Comparison of ENCODE assay signal across 23 cellular contexts in the genomic region with DNA sequence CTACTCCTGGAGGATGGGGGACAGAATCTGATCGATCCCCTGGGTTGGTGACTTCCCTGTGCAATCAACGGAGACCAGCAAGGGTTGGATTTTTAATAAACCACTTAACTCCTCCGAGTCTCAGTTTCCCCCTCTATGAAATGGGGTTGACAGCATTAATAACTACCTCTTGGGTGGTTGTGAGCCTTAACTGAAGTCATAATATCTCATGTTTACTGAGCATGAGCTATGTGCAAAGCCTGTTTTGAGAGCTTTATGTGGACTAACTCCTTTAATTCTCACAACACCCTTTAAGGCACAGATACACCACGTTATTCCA. TPM values are rescaled to one million over a fixed set of nuclear protein-coding genes. Genes with fewer than 3 reads are reported as not detected.
DNase-seq lines count a peak whose midpoint lies in the region; ATAC-seq, FAIRE-seq and TF ChIP-seq lines count a peak whose summit lies in the region.
"Had no signal": no experiment of that assay in that cellular context is flagged by ENCODE, and none has a peak within 500 bp of the region (broad histone marks: within the 10 kb centered on the region; RNA-seq: fewer than 3 reads in every experiment).

No MANE protein-coding gene starts in this region.

- ATAC-seq in K562 (no peak), HG03378 (IDR thresholded peaks at IDR 0.05; ENCODE audit: unreplicated experiment) (no peak), esophagus mucosa (no peak)
- ATAC-seq: CD8-positive, alpha-beta T cell had no signal

- no peak overlapping the region for H3K27ac ChIP-seq in BLaER1
- H3K27ac ChIP-seq in HEK293 (ENCODE audit: extremely low read depth, low read depth, low read length), result no peak overlapping the region
- H3K27ac ChIP-seq in K562 (ENCODE audit: extremely low read depth, low read depth, low read length), result no peak overlapping the region
- H3K27ac ChIP-seq in liver (ENCODE audit: low read depth in 1 of 2, low read length in 2 of 2), result peak overlapping the region; percentile 91 to 92
- H3K27ac ChIP-seq: 22Rv1, GM23248 had no signal

- CTCF ChIA-PET in HEK293 (lab: Yijun Ruan, JAX), result interaction anchor here (1.0 kb wide), 1 partner anchor 222 kb away, joined by 3 read pairs; no protein-coding TSS in a partner anchor
- CTCF ChIA-PET in K562 (lab: Yijun Ruan, JAX; ENCODE audit: low intra/inter-chr PET ratio), result no interaction called here

- TF ChIP-seq CTCF in HEK293 (tag by site-specific recombination; IDR thresholded peaks at IDR 0.05) (no peak), K562 (IDR thresholded peaks at IDR 0.05 in 2 of 3, conservative IDR thresholded peaks at IDR 0.05 in 1 of 3; ENCODE audit: insufficient read depth in 2 of 3, low read depth in 1 of 3, low read length in 3 of 3) (no peak), liver (IDR thresholded peaks at IDR 0.05; ENCODE audit: low read depth, low read length, missing input control) (no peak)

- H3K4me1 ChIP-seq in BLaER1, result peaks cover 62% of the 10 kb centered on the region
- H3K4me1 ChIP-seq in HEK293 (ENCODE audit: control insufficient read depth, insufficient read depth, low read length), result no peaks in the 10 kb centered on the region; the same call in 1 of the 2 replicates
- peaks cover 9 to 35% of the 10 kb centered on the region in 2 experiments for H3K4me1 ChIP-seq in K562 (replicated peaks in 1 of 2; ENCODE audit: control insufficient read depth in 2 of 2, insufficient read depth in 2 of 2, low read length in 2 of 2)
- H3K4me1 ChIP-seq in liver (ENCODE audit: control insufficient read depth in 4 of 4, insufficient read depth in 4 of 4, low read length in 3 of 4), result peaks cover 17 to 72% (median 50%) of the 10 kb centered on the region in 4 donors

- no peak for TF ChIP-seq POLR2A in K562 (conservative IDR thresholded peaks at IDR 0.05)

- H3K27me3 ChIP-seq in BLaER1 (peaks cover 56% of the 10 kb centered on the region), K562 (ENCODE audit: control insufficient read depth in 2 of 2, insufficient read depth in 2 of 2, low read length in 2 of 2) (peaks cover 8 to 38% of the 10 kb centered on the region in 2 experiments; a peak in 4 of 5 replicates), liver (ENCODE audit: control insufficient read depth in 4 of 4, insufficient read depth in 4 of 4, low read length in 3 of 4) (no peaks in the 10 kb centered on the region)

- H3K9ac ChIP-seq in BLaER1 (no peak overlapping the region), K562 (ENCODE audit: insufficient read depth in 1 of 2, low read depth in 2 of 2, low read length in 2 of 2) (no peak overlapping the region), liver (ENCODE audit: low read depth in 1 of 2, low read length in 2 of 2) (peak overlapping the region; percentile 76 to 77)
- H3K9ac ChIP-seq: GM23248 had no signal

- H3K9me1 ChIP-seq in K562 (ENCODE audit: control insufficient read depth, insufficient read depth, low read length), result no peaks in the 10 kb centered on the region

- FAIRE-seq in K562 (lab: Jason Lieb, UNC), result no peak
- FAIRE-seq: A204.1, G401.6, GM12892, GM19239, H1 had no signal

- intact Hi-C loops in K562 (cut with micrococcal nuclease), result no loop called here

- no peak for TF ChIP-seq EP300 in K562 (IDR thresholded peaks at IDR 0.05; ENCODE audit: low read length)

- POLR2A ChIA-PET in HEK293 (lab: Yijun Ruan, JAX), result no interaction called here
- POLR2A ChIA-PET in K562 (lab: Yijun Ruan, JAX), result interaction anchor here (1.4 kb wide), 1 partner anchor 8 kb away, joined by 5 read pairs; no protein-coding TSS in a partner anchor

- in situ Hi-C loops in K562 (cut with MboI), result no loop called here

- peak overlapping the region; percentile 68 for H3K4me2 ChIP-seq in BLaER1
- no peak overlapping the region for H3K4me2 ChIP-seq in K562 (ENCODE audit: insufficient read depth, low read length)

- H4K20me1 ChIP-seq in BLaER1 (peaks cover 10% of the 10 kb centered on the region), K562 (replicated peaks; ENCODE audit: control insufficient read depth, insufficient read depth, low read length) (no peaks in the 10 kb centered on the region)

- no peak for TF ChIP-seq RAD21 in K562 (CRISPR knock-in tag; conservative IDR thresholded peaks at IDR 0.05 in 1 of 2, IDR thresholded peaks at IDR 0.05 in 1 of 2)
- no peak for TF ChIP-seq RAD21 in liver (IDR thresholded peaks at IDR 0.05)

- no TSS peak for BruUV-seq in K562 (replicated peaks; lab: Mats Ljungman, UMichigan)

- peak overlapping the region; percentile 54; the same call in 1 of the 2 replicates for H2AFZ ChIP-seq in K562 (ENCODE audit: low read depth, low read length)
- H2AFZ ChIP-seq: GM23248 had no signal

- DNase-seq in K562 (ENCODE audit: extremely low read depth in 1 of 4, low spot score in 3 of 4) (no peak), cerebellar cortex (ENCODE audit: low spot score) (no peak)
- DNase-seq in activated CD4-positive, alpha-beta T cell treated with anti-CD3 and anti-CD28 coated beads, Interleukin-2, amount 50 U/mL, for 1 hour, result no peak
- DNase-seq: C1 segment of cervical spinal cord; Caco-2; CD8-positive, alpha-beta T cell; DMS153; DND-41; GM23248; HCEC 1CT had no signal

- 21% methylated on average over 4 of the region's 4 CpGs for WGBS in K562 (ENCODE audit: insufficient coverage, low coverage, missing lambda C conversion rate)
- 40% methylated on average over 4 of the region's 4 CpGs for WGBS in liver

- no peaks in the 10 kb centered on the region for H3K79me2 ChIP-seq in K562 (ENCODE audit: control insufficient read depth, insufficient read depth, low read length)

- H3K36me3 ChIP-seq in BLaER1 (no peaks in the 10 kb centered on the region), HEK293 (ENCODE audit: control insufficient read depth in 2 of 2, insufficient read depth in 1 of 2, low read length in 2 of 2) (no peaks in the 10 kb centered on the region), K562 (ENCODE audit: control insufficient read depth, insufficient read depth, low read length) (no peaks in the 10 kb centered on the region), liver (ENCODE audit: control insufficient read depth in 4 of 4, insufficient read depth in 3 of 4, low read depth in 1 of 4, low read length in 3 of 4) (no peaks in the 10 kb centered on the region)

- H3K4me3 ChIP-seq in BLaER1, result no peak overlapping the region
- H3K4me3 ChIP-seq in HEK293 (ENCODE audit: low read depth, low read length), result no peak overlapping the region
- H3K4me3 ChIP-seq in K562, result no peak overlapping the region
- H3K4me3 ChIP-seq in liver (ENCODE audit: low read depth in 1 of 3, low read length in 3 of 3), result peak overlapping the region; percentile 56 to 72 (median 64)
- H3K4me3 ChIP-seq: GM23248 had no signal

- H3K9me3 ChIP-seq in BLaER1, result no peaks in the 10 kb centered on the region
- H3K9me3 ChIP-seq in HEK293 (ENCODE audit: control insufficient read depth, insufficient read depth, low read depth, low read length), result no peaks in the 10 kb centered on the region
- no peaks in the 10 kb centered on the region for H3K9me3 ChIP-seq in K562 (replicated peaks; ENCODE audit: control insufficient read depth, insufficient read depth, low read depth, low read length)
- no peaks in the 10 kb centered on the region for H3K9me3 ChIP-seq in liver (ENCODE audit: control insufficient read depth in 4 of 4, low read length in 3 of 4)
- H3K9me3 ChIP-seq: Caco-2 had no signal

TF ChIP-seq in HEK293, 187 proteins besides CTCF, POLR2A, EP300 and RAD21 (continues in another document):
- no peak for TF ChIP-seq ZNF416 (tag by site-specific recombination; IDR thresholded peaks at IDR 0.05)

TF ChIP-seq in K562, 482 proteins besides CTCF, POLR2A, EP300 and RAD21 (continues in another document):
- TF ChIP-seq RBM25 (IDR thresholded peaks at IDR 0.05; ENCODE audit: low read depth, low read length, severe bottlenecking), result peak; percentile 79

RNA-seq across cellular contexts. Expression of a gene that starts 0.8 kb away (rescaled TPM):
- not detected in 2 replicates for total RNA-seq in K562 (2011; cell fraction: chromatin; rRNA removed; ENCODE audit: low replicate concordance)
- not detected in 2 replicates for total RNA-seq in K562 (2011; cell fraction: nucleolus; rRNA removed)
- not detected in 2 replicates for total RNA-seq in K562 (2011; cell fraction: nucleoplasm; rRNA removed)
- total RNA-seq in K562 (2014; rRNA removed) (not detected in 2 replicates), K562 (2014; rRNA removed; fragmentation: Illumina TruSeq; extraction: Trizol) (not detected in 2 replicates), K562 (2015; rRNA removed; fragmentation: Illumina TruSeq; extraction: Trizol) (not detected in 2 replicates), K562 (2021) (not detected in 2 replicates), liver (100 to 1,000 TPM; 150 to 376 TPM), esophagus mucosa (0.20 TPM)
- polyA plus RNA-seq in K562 (2011; rRNA removed) (not detected in 2 replicates), K562 (2014; fragmentation: Illumina TruSeq; extraction: Trizol) (not detected in 2 replicates), K562 (2014; fragmentation: Nextera tagmentation; extraction: Ambion mirVana) (not detected), K562 (2014; rRNA removed) (not detected in 2 replicates), liver (100 to 1,000 TPM; 305 to 407 TPM)
- not detected in 2 replicates for polyA plus RNA-seq in K562 (2011; cell fraction: cytosol; rRNA removed)
- not detected in 2 replicates for polyA plus RNA-seq in K562 (2011; cell fraction: nucleus; rRNA removed)
- polyA plus RNA-seq in K562 (2012), result 0.14 and 0.25 TPM in 2 replicates
- polyA minus RNA-seq in K562 (2011; rRNA and poly(A)+ RNA removed), result not detected in 2 replicates
- not detected in 2 replicates for polyA minus RNA-seq in K562 (2011; cell fraction: cytosol; rRNA and poly(A)+ RNA removed)
- polyA minus RNA-seq in K562 (2011; cell fraction: nucleus; rRNA and poly(A)+ RNA removed), result not detected in 2 replicates
- total RNA-seq: B cell, GM23248 had no signal
- polyA plus RNA-seq: AG04450, GM23248 had no signal

RNA-seq across cellular contexts. Expression of a gene that starts 31.3 kb away (rescaled TPM):
- 11.9 and 21.7 TPM in 2 replicates for total RNA-seq in K562 (2011; cell fraction: chromatin; rRNA removed; ENCODE audit: low replicate concordance)
- total RNA-seq in K562 (2011; cell fraction: nucleolus; rRNA removed), result 4.2 and 6.8 TPM in 2 replicates
- total RNA-seq in K562 (2011; cell fraction: nucleoplasm; rRNA removed), result 7.3 and 14.1 TPM in 2 replicates
- total RNA-seq in K562 (2014; rRNA removed) (7.1 and 12.1 TPM in 2 replicates), K562 (2014; rRNA removed; fragmentation: Illumina TruSeq; extraction: Trizol) (9.0 and 10.0 TPM in 2 replicates), K562 (2015; rRNA removed; fragmentation: Illumina TruSeq; extraction: Trizol) (8.3 TPM in 2 replicates), K562 (2021) (14.2 and 15.5 TPM in 2 replicates), liver (10 to 100 TPM; 22.0 to 46.2 TPM), esophagus mucosa (30.0 TPM)
- polyA plus RNA-seq in K562 (2011; rRNA removed) (5.4 and 5.7 TPM in 2 replicates), K562 (2014; fragmentation: Illumina TruSeq; extraction: Trizol) (5.0 and 5.3 TPM in 2 replicates), K562 (2014; fragmentation: Nextera tagmentation; extraction: Ambion mirVana) (1 to 10 TPM; 1.2 to 2.6 TPM), K562 (2014; rRNA removed) (4.8 and 4.9 TPM in 2 replicates), liver (10 to 100 TPM in 1 of 2 donors, 1 to 10 TPM in 1; 5.9 to 12.1 TPM)
- 1.9 and 2.8 TPM in 2 replicates for polyA plus RNA-seq in K562 (2011; cell fraction: cytosol; rRNA removed)
- polyA plus RNA-seq in K562 (2011; cell fraction: nucleus; rRNA removed), result 11.4 and 11.5 TPM in 2 replicates
- 3.4 and 3.5 TPM in 2 replicates for polyA plus RNA-seq in K562 (2012)
- polyA minus RNA-seq in K562 (2011; rRNA and poly(A)+ RNA removed), result 15.4 and 22.1 TPM in 2 replicates
- 8.7 and 10.0 TPM in 2 replicates for polyA minus RNA-seq in K562 (2011; cell fraction: cytosol; rRNA and poly(A)+ RNA removed)
- 8.6 and 14.6 TPM in 2 replicates for polyA minus RNA-seq in K562 (2011; cell fraction: nucleus; rRNA and poly(A)+ RNA removed)

Comparison
In these comparisons a context has a peak if more than half of its experiments do, and no peak if none do; other contexts are left out.
1. H3K27ac ChIP-seq: peak in liver (2 of 2); none in BLaER1 (single experiment), HEK293 (single experiment) and K562 (single experiment).
2. H3K4me3 ChIP-seq: peak in liver (3 of 3); none in BLaER1 (single experiment), HEK293 (single experiment) and K562 (single experiment).
3. H3K9ac ChIP-seq: peak in liver (2 of 2); none in BLaER1 (single experiment) and K562 (0 of 2).
4. RNA of a gene that starts 0.8 kb away (total RNA-seq): 150 to 376 TPM in liver; 0.20 TPM in esophagus mucosa (single experiment) and not detected in K562; every median in the first group is over 100 times any median in the second.